In genomic region chr9:72193478-72193881, GRCh38 we compare ENCODE assay signal across 1 cellular context.
TF ChIP-seq lines count a peak whose summit lies in the region.

No MANE protein-coding gene starts in this region.

TF ChIP-seq in GM23338, 12 proteins besides CTCF, POLR2A, EP300 and RAD21 (continued from another document):
- TF ChIP-seq ETS1 (IDR thresholded peaks at IDR 0.05) (no peak), STAT1 (IDR thresholded peaks at IDR 0.05; ENCODE audit: unreplicated experiment) (no peak), EZH2 (IDR thresholded peaks at IDR 0.05; ENCODE audit: low read depth, unreplicated experiment) (no peak), ZNF114 (CRISPR knock-in tag; IDR thresholded peaks at IDR 0.05) (no peak), EZH2phosphoT487 (IDR thresholded peaks at IDR 0.05; ENCODE audit: unreplicated experiment) (no peak)
